Comparison of ENCODE assay signal across 20 cellular contexts in genomic region chr12:108133482-108133881, GRCh38. TPM values are rescaled to one million over a fixed set of nuclear protein-coding genes. Genes with fewer than 3 reads are reported as not detected.
DNase-seq lines count a peak whose midpoint lies in the region; ATAC-seq and TF ChIP-seq lines count a peak whose summit lies in the region.
"Had no signal": no experiment of that assay in that cellular context is flagged by ENCODE, and none has a peak within 500 bp of the region (broad histone marks: within the 10 kb centered on the region; RNA-seq: fewer than 3 reads in every experiment).

No MANE protein-coding gene starts in this region.

- H3K4me3 Mint-ChIP-seq in activated CD4-positive, alpha-beta T cell treated with anti-CD3 and anti-CD28 coated beads, Interleukin-2, amount 10 ng/mL, durations not matched to agents 24 days and 14 days, result no peak overlapping the region
- H3K4me3 Mint-ChIP-seq: B cell, IgD-negative memory B cell had no signal

- H3K4me3 ChIP-seq in heart left ventricle, result no peak overlapping the region
- H3K4me3 ChIP-seq in thyroid gland (replicated peaks in 1 of 3), result no peak overlapping the region
- H3K4me3 ChIP-seq: GM23248 had no signal

- H3K4me1 ChIP-seq in heart left ventricle, result peaks cover 0 to 24% (median 2%) of the 10 kb centered on the region in 12 donors
- peaks cover 29 to 31% of the 10 kb centered on the region in 2 donors for H3K4me1 ChIP-seq in thyroid gland

- 28 to 36% (median 33%) methylated on average over 7 of the region's 7 CpGs for WGBS in heart left ventricle, 4 donors
- WGBS in thyroid gland, 2 donors, result 21 to 24% methylated on average over 6 to 7 of the region's 7 CpGs

- TF ChIP-seq CTCF in heart left ventricle (IDR thresholded peaks at IDR 0.05) (no peak), thyroid gland (IDR thresholded peaks at IDR 0.05) (no peak)

- H3K27ac Mint-ChIP-seq in activated CD4-positive, alpha-beta T cell treated with anti-CD3 and anti-CD28 coated beads, Interleukin-2, amount 10 ng/mL, durations not matched to agents 24 days and 14 days, result no peak overlapping the region
- H3K27ac Mint-ChIP-seq: B cell had no signal

- H3K36me3 ChIP-seq in heart left ventricle, result no peaks in the 10 kb centered on the region
- no peaks in the 10 kb centered on the region for H3K36me3 ChIP-seq in thyroid gland

- peaks cover 21% of the 10 kb centered on the region for H3K27me3 Mint-ChIP-seq in activated CD4-positive, alpha-beta T cell treated with anti-CD3 and anti-CD28 coated beads, Interleukin-2, amount 10 ng/mL, durations not matched to agents 24 days and 14 days

- DNase-seq in NCI-H345 (lab: John Stamatoyannopoulos, UW) (peak; percentile 1), NCI-H345 treated with DMSO at 0.1 percent for 48 hours (lab: John Stamatoyannopoulos, UW; ENCODE audit: unreplicated experiment) (no peak), NCI-H2171 treated with DMSO at 0.1 percent for 48 hours (lab: John Stamatoyannopoulos, UW) (peak; percentile 45), heart left ventricle (peak in 2 of 5 donors; percentile 70 to 81), thyroid gland (peak; percentile 90 to 92), UCSD-AML1 (lab: John Stamatoyannopoulos, UW; ENCODE audit: unreplicated experiment) (no peak)
- no peak for DNase-seq in activated CD4-positive, alpha-beta T cell treated with anti-CD3 and anti-CD28 coated beads, Interleukin-2, amount 10 ng/mL, durations not matched to agents 24 days and 14 days
- no peak for DNase-seq in activated CD4-positive, alpha-beta T cell treated with anti-CD3 and anti-CD28 coated beads for 1 hour
- DNase-seq: GDM1, GM23248, HCEC 1CT, Karpas-422, NCI-H1694, NCI-H2227 treated with DMSO at 0.1 percent for 48 hours, NCI-H524 treated with DMSO at 0.1 percent for 48 hours had no signal

- H3K36me3 Mint-ChIP-seq in activated CD4-positive, alpha-beta T cell treated with anti-CD3 and anti-CD28 coated beads, Interleukin-2, amount 10 ng/mL, durations not matched to agents 24 days and 14 days (ENCODE audit: low read depth), result no peaks in the 10 kb centered on the region
- H3K36me3 Mint-ChIP-seq: IgD-negative memory B cell had no signal

- H3K27me3 ChIP-seq in heart left ventricle (peaks cover 0 to 60% (median 21%) of the 10 kb centered on the region in 9 donors), thyroid gland (no peaks in the 10 kb centered on the region)

- ATAC-seq in heart left ventricle, result peak; percentile 74 to 91 (median 82)

- H3K9me3 ChIP-seq in heart left ventricle, result no peaks in the 10 kb centered on the region
- no peaks in the 10 kb centered on the region for H3K9me3 ChIP-seq in thyroid gland

- H3K27ac ChIP-seq in heart left ventricle, result peak overlapping the region in 1 of 12 donors; percentile 22
- peak overlapping the region; percentile 57 to 92 (median 76) for H3K27ac ChIP-seq in thyroid gland
- H3K27ac ChIP-seq: GM23248 had no signal

- no peaks in the 10 kb centered on the region for H3K4me1 Mint-ChIP-seq in activated CD4-positive, alpha-beta T cell treated with anti-CD3 and anti-CD28 coated beads, Interleukin-2, amount 10 ng/mL, durations not matched to agents 24 days and 14 days

- no peaks in the 10 kb centered on the region for H3K9me3 Mint-ChIP-seq in activated CD4-positive, alpha-beta T cell treated with anti-CD3 and anti-CD28 coated beads, Interleukin-2, amount 10 ng/mL, durations not matched to agents 24 days and 14 days

- TF ChIP-seq POLR2A in heart left ventricle (IDR thresholded peaks at IDR 0.05) (no peak), thyroid gland (IDR thresholded peaks at IDR 0.05) (peak in 1 of 2 donors; percentile 33)

- intact Hi-C loops in heart left ventricle (cut with DNase I), result loop anchor here in 2 of 10 donors (5.0 kb wide), 1 partner anchor 59 kb away; no protein-coding TSS in a partner anchor
- intact Hi-C loops in thyroid gland (cut with DNase I), result no loop called here
- intact Hi-C loops in activated CD4-positive, alpha-beta T cell treated with anti-CD3 and anti-CD28 coated beads, Interleukin-2, amount 10 ng/mL, durations not matched to agents 24 days and 14 days (cut with micrococcal nuclease), result no loop called here

RNA-seq across cellular contexts. Expression of gene WSCD2, which starts 4.4 kb away (rescaled TPM):
- total RNA-seq in heart left ventricle (1 to 10 TPM in 2 of 9 donors, under 1 TPM in 6, not detected in 1; 0.07 to 2.5 (median 0.49) TPM), thyroid gland (100 to 1,000 TPM in 1 of 4 donors, 10 to 100 TPM in 3; 35.5 to 117 (median 81.4) TPM)
- polyA plus RNA-seq in heart left ventricle, result not detected
- not detected in 2 replicates for total RNA-seq in activated CD4-positive, alpha-beta T cell treated with anti-CD3 and anti-CD28 coated beads, Interleukin-2, amount 10 ng/mL, durations not matched to agents 24 days and 14 days
- total RNA-seq: A172, GM23248, MCF 10A, SK-MEL-5 had no signal
- polyA plus RNA-seq: GM23248 had no signal

Comparison
In these comparisons a context has a peak if more than half of its experiments do, and no peak if none do; other contexts are left out.
1. DNase-seq: peak in NCI-H345 (single experiment), NCI-H2171 treated with DMSO at 0.1 percent for 48 hours (single experiment) and thyroid gland (2 of 2); none in NCI-H345 treated with DMSO at 0.1 percent for 48 hours (single experiment), UCSD-AML1 (single experiment), activated CD4-positive, alpha-beta T cell treated with anti-CD3 and anti-CD28 coated beads, Interleukin-2, amount 10 ng/mL, durations not matched to agents 24 days and 14 days (single experiment) and activated CD4-positive, alpha-beta T cell treated with anti-CD3 and anti-CD28 coated beads for 1 hour (single experiment).
2. RNA of gene WSCD2, which starts 4.4 kb away (total RNA-seq): 35.5 to 117 TPM in thyroid gland; 0.07 to 2.5 TPM in heart left ventricle and not detected in activated CD4-positive, alpha-beta T cell treated with anti-CD3 and anti-CD28 coated beads, Interleukin-2, amount 10 ng/mL, durations not matched to agents 24 days and 14 days; every median in the first group is over 10 times any median in the second.